In genomic region chr17:31856750-31857149, GRCh38 we compare ENCODE assay signal across 18 cellular contexts. TPM values are rescaled to one million over a fixed set of nuclear protein-coding genes. Genes with fewer than 3 reads are reported as not detected.
A peak's percentile ranks its signal among the peaks of the same experiment; 100 is the strongest.
DNase-seq lines count a peak whose midpoint lies in the region; ATAC-seq, FAIRE-seq and TF ChIP-seq lines count a peak whose summit lies in the region.
"Had no signal": no experiment of that assay in that cellular context is flagged by ENCODE, and none has a peak within 500 bp of the region (broad histone marks: within the 10 kb centered on the region; RNA-seq: fewer than 3 reads in every experiment).

No MANE protein-coding gene starts in this region.

- no peak for FAIRE-seq in HepG2 (lab: Jason Lieb, UNC)
- FAIRE-seq: K562 had no signal

- DNase-seq in HepG2 (ENCODE audit: low spot score), result no peak
- DNase-seq in right lobe of liver, result no peak
- DNase-seq in globus pallidus (ENCODE audit: low spot score), result no peak
- no peak for DNase-seq in GF-D8 (lab: John Stamatoyannopoulos, UW)
- no peak for DNase-seq in NCI-H1105 treated with DMSO at 0.1 percent for 48 hours (lab: John Stamatoyannopoulos, UW)
- no peak for DNase-seq in effector memory CD4-positive, alpha-beta T cell
- DNase-seq: H9, MV-4-11, NCI-H1436 treated with DMSO at 0.1 percent for 48 hours, NCI-H2029 treated with DMSO at 0.1 percent for 48 hours, NCI-H2171 treated with DMSO at 0.1 percent for 48 hours, NCI-H446 treated with DMSO at 0.1 percent for 48 hours, NCI-H774, PC-9 had no signal

- TF ChIP-seq EP300 in HepG2 (IDR thresholded peaks at IDR 0.05; ENCODE audit: low read depth in 2 of 2, low read length in 2 of 2), result no peak
- no peak for TF ChIP-seq EP300 in HepG2 (CRISPR knock-in tag; IDR thresholded peaks at IDR 0.05; ENCODE audit: borderline replicate concordance)

- POLR2A ChIA-PET in HepG2 (lab: Yijun Ruan, JAX), result no interaction called here

- H3K27ac Mint-ChIP-seq in nephron, result no peak overlapping the region
- H3K27ac Mint-ChIP-seq: H9 had no signal

- no peaks in the 10 kb centered on the region for H3K9me3 ChIP-seq in HepG2 (ENCODE audit: low read length)
- no peaks in the 10 kb centered on the region for H3K9me3 ChIP-seq in right lobe of liver
- no peaks in the 10 kb centered on the region for H3K9me3 ChIP-seq in effector memory CD4-positive, alpha-beta T cell (ENCODE audit: control insufficient read depth, low read length)

- H3K27me3 ChIP-seq in HepG2 (ENCODE audit: control insufficient read depth in 1 of 2, insufficient read depth in 2 of 2, low read length in 2 of 2) (no peaks in the 10 kb centered on the region), right lobe of liver (no peaks in the 10 kb centered on the region)
- H3K27me3 ChIP-seq in effector memory CD4-positive, alpha-beta T cell (replicated peaks; ENCODE audit: control insufficient read depth, insufficient read depth, low read length, poor library complexity, severe bottlenecking), result no peaks in the 10 kb centered on the region

- no peak overlapping the region for H3K27ac ChIP-seq in HepG2 (ENCODE audit: extremely low read length, insufficient read depth, low read length)
- H3K27ac ChIP-seq in right lobe of liver, result no peak overlapping the region
- H3K27ac ChIP-seq in VCaP, result peak overlapping the region; percentile 92
- no peak overlapping the region for H3K27ac ChIP-seq in effector memory CD4-positive, alpha-beta T cell (ENCODE audit: insufficient read depth, low read length, poor library complexity, severe bottlenecking)
- H3K27ac ChIP-seq: PC-9 had no signal

- no peaks in the 10 kb centered on the region for H3K27me3 Mint-ChIP-seq in nephron (ENCODE audit: low read depth)

- BruUV-seq in HepG2 (replicated peaks; lab: Mats Ljungman, UMichigan), result no TSS peak

- no peak for TF ChIP-seq CTCF in HepG2 (CRISPR knock-in tag; IDR thresholded peaks at IDR 0.05)
- TF ChIP-seq CTCF in right lobe of liver (IDR thresholded peaks at IDR 0.05), result no peak
- no peak for TF ChIP-seq CTCF in VCaP (conservative IDR thresholded peaks at IDR 0.05)
- no peak for TF ChIP-seq CTCF in nephron (IDR thresholded peaks at IDR 0.05; ENCODE audit: unreplicated experiment in 3 of 3)

- peaks cover 11% of the 10 kb centered on the region for H3K36me3 Mint-ChIP-seq in nephron (ENCODE audit: low read depth)

- H3K4me3 ChIP-seq in HepG2 (replicated peaks in 1 of 3; ENCODE audit: insufficient read depth in 1 of 3, low read depth in 2 of 3, low read length in 3 of 3) (no peak overlapping the region), right lobe of liver (no peak overlapping the region)
- H3K4me3 ChIP-seq in effector memory CD4-positive, alpha-beta T cell (ENCODE audit: insufficient read depth, low read depth, low read length, poor library complexity, severe bottlenecking), result no peak overlapping the region
- H3K4me3 ChIP-seq: K562, PC-9 had no signal

- H2AFZ ChIP-seq in HepG2 (ENCODE audit: low read length), result no peak overlapping the region
- H2AFZ ChIP-seq: PC-9 had no signal

- CTCF ChIA-PET in HepG2 (lab: Yijun Ruan, JAX; ENCODE audit: low intra/inter-chr PET ratio, low total read pairs), result no interaction called here

- no peaks in the 10 kb centered on the region for H3K9me3 Mint-ChIP-seq in nephron
- H3K9me3 Mint-ChIP-seq: CD14-positive monocyte, H9 had no signal

- H3K4me1 ChIP-seq in HepG2 (ENCODE audit: insufficient read depth, low read length) (peaks cover 39% of the 10 kb centered on the region), right lobe of liver (peaks cover 0 to 13% (median 7%) of the 10 kb centered on the region in 4 donors)
- peaks cover 6% of the 10 kb centered on the region for H3K4me1 ChIP-seq in effector memory CD4-positive, alpha-beta T cell (ENCODE audit: control insufficient read depth, insufficient read depth, low read length, poor library complexity, severe bottlenecking)

- TF ChIP-seq RAD21 in HepG2 (CRISPR knock-in tag; IDR thresholded peaks at IDR 0.05), result no peak

- WGBS in HepG2 (ENCODE audit: low lambda C conversion rate), result 91% methylated on average over 4 of the region's 4 CpGs
- 85% methylated on average over 2 of the region's 4 CpGs for WGBS in right lobe of liver (ENCODE audit: insufficient coverage, low coverage, low lambda C conversion rate, missing lambda C conversion rate)

- intact Hi-C loops in HepG2 (cut with micrococcal nuclease; ENCODE audit: unreplicated experiment) (no loop called here), right lobe of liver (cut with DNase I) (no loop called here)

- peaks cover 17% of the 10 kb centered on the region for H3K4me1 Mint-ChIP-seq in nephron

- H3K4me2 ChIP-seq in HepG2 (ENCODE audit: low read depth, low read length), result no peak overlapping the region

- 0 out of 2 replicates have a peak overlapping the region, but pooled peaks have one; percentile 1 for H3K9ac ChIP-seq in HepG2 (ENCODE audit: insufficient read depth, low read depth, low read length)

- no peaks in the 10 kb centered on the region for H4K20me1 ChIP-seq in HepG2 (ENCODE audit: insufficient read depth, low read length)

- in situ Hi-C loops in HepG2 (cut with HindIII; ENCODE audit: extremely low pct_ligation_motif_present, low pct_unique_long_range_greater_than_20kb), result loop anchor here (25.0 kb wide), 1 partner anchor 106 kb away; no protein-coding TSS in a partner anchor

- TF ChIP-seq POLR2A in HepG2 (IDR thresholded peaks at IDR 0.05; ENCODE audit: insufficient read depth in 1 of 2, low read depth in 2 of 2, low read length in 2 of 2) (no peak), right lobe of liver (IDR thresholded peaks at IDR 0.05) (no peak)

- H3K79me2 ChIP-seq in HepG2 (ENCODE audit: insufficient read depth, low read length), result peaks cover 20% of the 10 kb centered on the region

- ATAC-seq in HepG2, result no peak
- ATAC-seq in right lobe of liver, result no peak
- ATAC-seq: K562 had no signal

- peaks cover 3 to 11% of the 10 kb centered on the region in 2 experiments; a peak in 4 of 5 replicates for H3K36me3 ChIP-seq in HepG2 (replicated peaks in 1 of 2; ENCODE audit: control insufficient read depth in 1 of 2, insufficient read depth in 2 of 2, low read length in 2 of 2)
- peaks cover 0 to 12% (median 6%) of the 10 kb centered on the region in 4 donors for H3K36me3 ChIP-seq in right lobe of liver
- no peaks in the 10 kb centered on the region for H3K36me3 ChIP-seq in effector memory CD4-positive, alpha-beta T cell (ENCODE audit: control insufficient read depth, insufficient read depth, low read length)

- H3K4me3 Mint-ChIP-seq in nephron, result peak overlapping the region in 2 of 3 experiments; percentile 44 to 59
- H3K4me3 Mint-ChIP-seq: CD14-positive monocyte had no signal

TF ChIP-seq in HepG2, 621 proteins besides CTCF, POLR2A, EP300 and RAD21 (continues in another document):
- no peak for TF ChIP-seq HHEX (CRISPR knock-in tag; IDR thresholded peaks at IDR 0.05)
- TF ChIP-seq ZNF782 (CRISPR knock-in tag; IDR thresholded peaks at IDR 0.05; ENCODE audit: borderline replicate concordance), result no peak

RNA-seq across cellular contexts. Expression of gene COPRS, which starts 2.3 kb away (rescaled TPM):
- total RNA-seq in HepG2 (2016; rRNA removed; fragmentation: Illumina TruSeq; extraction: Trizol) (93.8 and 98.3 TPM in 2 replicates), right lobe of liver (10 to 100 TPM; 17.1 to 49.4 (median 24.0) TPM)
- 118 and 126 TPM in 2 replicates for total RNA-seq in HepG2 (2016; cell fraction: cytosol; rRNA removed; fragmentation: Illumina TruSeq; extraction: Trizol; ENCODE audit: low read depth)
- 95.1 and 104 TPM in 2 replicates for total RNA-seq in HepG2 (2016; cell fraction: insoluble cytoplasmic fraction; rRNA removed; fragmentation: Illumina TruSeq; extraction: Trizol)
- 137 and 150 TPM in 2 replicates for total RNA-seq in HepG2 (2016; cell fraction: membrane; rRNA removed; fragmentation: Illumina TruSeq; extraction: Trizol)
- 31.9 and 32.6 TPM in 2 replicates for total RNA-seq in HepG2 (2016; cell fraction: nucleus; rRNA removed; fragmentation: Illumina TruSeq; extraction: Trizol)
- 19.5 and 22.7 TPM in 2 replicates for polyA plus RNA-seq in HepG2 (2011; rRNA removed)
- polyA plus RNA-seq in HepG2 (2011; cell fraction: cytosol; rRNA removed), result 26.8 and 28.8 TPM in 2 replicates
- polyA plus RNA-seq in HepG2 (2011; cell fraction: nucleus; rRNA removed), result 7.9 and 9.7 TPM in 2 replicates
- polyA plus RNA-seq in HepG2 (2012), result 30.5 and 39.3 TPM in 2 replicates
- 114 and 127 TPM in 2 replicates for polyA plus RNA-seq in HepG2 (2016; cell fraction: cytosol; fragmentation: Illumina TruSeq; extraction: Trizol; ENCODE audit: low read depth)
- polyA plus RNA-seq in HepG2 (2016; cell fraction: insoluble cytoplasmic fraction; fragmentation: Illumina TruSeq; extraction: Trizol; ENCODE audit: low read depth), result 98.1 and 98.9 TPM in 2 replicates
- 120 and 125 TPM in 2 replicates for polyA plus RNA-seq in HepG2 (2016; cell fraction: membrane; fragmentation: Illumina TruSeq; extraction: Trizol; ENCODE audit: low read depth)
- polyA plus RNA-seq in HepG2 (2016; cell fraction: nucleus; fragmentation: Illumina TruSeq; extraction: Trizol; ENCODE audit: insufficient read depth, low read depth), result 56.8 and 64.5 TPM in 2 replicates
- polyA minus RNA-seq in HepG2 (2011; rRNA and poly(A)+ RNA removed; ENCODE audit: low replicate concordance), result 14.1 and 34.1 TPM in 2 replicates
- polyA minus RNA-seq in HepG2 (2011; cell fraction: cytosol; rRNA and poly(A)+ RNA removed), result 10.8 and 11.9 TPM in 2 replicates
- polyA minus RNA-seq in HepG2 (2011; cell fraction: nucleus; rRNA and poly(A)+ RNA removed), result 4.9 and 5.5 TPM in 2 replicates

RNA-seq across cellular contexts. Expression of gene UTP6, which starts 44.8 kb away (rescaled TPM):
- 93.7 and 162 TPM in 2 replicates for total RNA-seq in HepG2 (2016; rRNA removed; fragmentation: Illumina TruSeq; extraction: Trizol)
- 9.1 and 11.1 TPM in 2 replicates for total RNA-seq in HepG2 (2016; cell fraction: cytosol; rRNA removed; fragmentation: Illumina TruSeq; extraction: Trizol; ENCODE audit: low read depth)
- 99.4 and 154 TPM in 2 replicates for total RNA-seq in HepG2 (2016; cell fraction: insoluble cytoplasmic fraction; rRNA removed; fragmentation: Illumina TruSeq; extraction: Trizol)
- total RNA-seq in HepG2 (2016; cell fraction: membrane; rRNA removed; fragmentation: Illumina TruSeq; extraction: Trizol), result 18.3 and 28.4 TPM in 2 replicates
- total RNA-seq in HepG2 (2016; cell fraction: nucleus; rRNA removed; fragmentation: Illumina TruSeq; extraction: Trizol), result 53.4 and 68.3 TPM in 2 replicates
- 19.6 and 27.3 TPM in 2 replicates for polyA plus RNA-seq in HepG2 (2011; rRNA removed)
- polyA plus RNA-seq in HepG2 (2011; cell fraction: cytosol; rRNA removed), result 5.3 and 10.8 TPM in 2 replicates
- polyA plus RNA-seq in HepG2 (2011; cell fraction: nucleus; rRNA removed), result 10.4 and 19.6 TPM in 2 replicates
- 55.1 and 58.2 TPM in 2 replicates for polyA plus RNA-seq in HepG2 (2012)
- 10.9 and 11.2 TPM in 2 replicates for polyA plus RNA-seq in HepG2 (2016; cell fraction: cytosol; fragmentation: Illumina TruSeq; extraction: Trizol; ENCODE audit: low read depth)
- polyA plus RNA-seq in HepG2 (2016; cell fraction: insoluble cytoplasmic fraction; fragmentation: Illumina TruSeq; extraction: Trizol; ENCODE audit: low read depth), result 125 and 141 TPM in 2 replicates
- 11.9 and 16.3 TPM in 2 replicates for polyA plus RNA-seq in HepG2 (2016; cell fraction: membrane; fragmentation: Illumina TruSeq; extraction: Trizol; ENCODE audit: low read depth)
- 109 and 112 TPM in 2 replicates for polyA plus RNA-seq in HepG2 (2016; cell fraction: nucleus; fragmentation: Illumina TruSeq; extraction: Trizol; ENCODE audit: insufficient read depth, low read depth)
- 3.3 and 9.7 TPM in 2 replicates for polyA minus RNA-seq in HepG2 (2011; rRNA and poly(A)+ RNA removed; ENCODE audit: low replicate concordance)
- polyA minus RNA-seq in HepG2 (2011; cell fraction: cytosol; rRNA and poly(A)+ RNA removed), result 9.6 and 15.2 TPM in 2 replicates
- polyA minus RNA-seq in HepG2 (2011; cell fraction: nucleus; rRNA and poly(A)+ RNA removed), result 21.0 and 21.1 TPM in 2 replicates
- 10 to 100 TPM; 16.5 to 26.1 (median 22.2) TPM for total RNA-seq in right lobe of liver
